In genomic region chr4:94419549-94419948, GRCh38 we compare ENCODE assay signal across 13 cellular contexts.
"Had no signal": no experiment of that assay in that cellular context is flagged by ENCODE, and none has a peak within 500 bp of the region (broad histone marks: within the 10 kb centered on the region; RNA-seq: fewer than 3 reads in every experiment).

No MANE protein-coding gene starts in this region.

- DNase-seq: activated B cell treated with CpG ODN at 0.5 μM for 24 hours; activated CD4-positive, alpha-beta T cell treated with anti-CD3 and anti-CD28 coated beads, Interleukin-2, amount 10 ng/mL, durations not matched to agents 24 days and 14 days; activated naive CD8-positive, alpha-beta T cell treated with anti-CD3 and anti-CD28 coated beads for 36 hours; amygdala; body of pancreas; cortex of kidney; effector CD4-positive, alpha-beta T cell; esophagus squamous epithelium; glutamatergic neuron; nephron progenitor cell; stimulated activated CD4-positive, alpha-beta T cell treated with anti-CD3 and anti-CD28 coated beads, Interleukin-2, amount 100 ng/mL, for 48 hours; stimulated activated naive B cell treated with anti-CD40 and anti-IgM and Interleukin-4, amounts not matched to agents 10 μg/mL and 1 μg/mL and 100 μg/mL, for 72 hours; transverse colon had no signal

- H3K9me3 ChIP-seq: body of pancreas, esophagus squamous epithelium, transverse colon had no signal

- H3K36me3 ChIP-seq: esophagus squamous epithelium, transverse colon had no signal

- H3K27ac ChIP-seq: esophagus squamous epithelium, transverse colon had no signal

- ATAC-seq: stimulated activated naive B cell treated with anti-CD40 and anti-IgM and Interleukin-4, amounts not matched to agents 10 μg/mL and 1 μg/mL and 100 μg/mL, for 72 hours had no signal

- H3K27me3 ChIP-seq: body of pancreas, esophagus squamous epithelium, transverse colon had no signal

- H3K4me3 ChIP-seq: body of pancreas, esophagus squamous epithelium, transverse colon had no signal

- H3K4me1 ChIP-seq: body of pancreas, transverse colon had no signal
